Comparison of ENCODE assay signal across 23 cellular contexts in the genomic region with DNA sequence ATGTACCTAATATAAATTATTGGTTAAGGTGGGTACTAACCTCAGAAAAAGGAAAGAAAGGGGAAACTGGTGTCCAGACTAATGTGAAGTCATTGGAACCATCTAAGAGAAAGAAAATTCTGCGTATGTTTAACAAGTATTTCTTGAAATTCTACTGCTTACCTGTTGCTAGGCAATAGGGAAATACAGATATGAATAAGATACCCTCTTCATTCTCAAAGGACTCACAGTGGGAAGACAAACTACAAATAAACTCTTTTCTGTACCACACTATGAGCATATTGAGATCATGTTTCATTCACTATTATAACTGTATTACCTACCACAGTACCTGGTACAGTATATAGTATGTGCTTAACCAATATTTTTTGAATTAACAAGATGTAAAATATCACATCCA.
DNase-seq lines count a peak whose midpoint lies in the region; ATAC-seq and TF ChIP-seq lines count a peak whose summit lies in the region.
"Had no signal": no experiment of that assay in that cellular context is flagged by ENCODE, and none has a peak within 500 bp of the region (broad histone marks: within the 10 kb centered on the region; RNA-seq: fewer than 3 reads in every experiment).

No MANE protein-coding gene starts in this region.

- no peaks in the 10 kb centered on the region for H4K20me1 ChIP-seq in IMR-90 (ENCODE audit: insufficient read depth, low read length)
- H4K20me1 ChIP-seq: BLaER1 treated with 17β-estradiol and CSF1 and Interleukin-3, amounts not matched to agents 10 nM and 100 nM had no signal

- no peak for TF ChIP-seq CTCF in IMR-90 (conservative IDR thresholded peaks at IDR 0.05; ENCODE audit: low read depth, low read length)
- TF ChIP-seq CTCF in epithelial cell of esophagus (IDR thresholded peaks at IDR 0.05; ENCODE audit: insufficient read depth, low read depth, low read length, missing control alignments), result no peak
- no peak for TF ChIP-seq CTCF in Peyer's patch (IDR thresholded peaks at IDR 0.05)

- TF ChIP-seq POLR2A in IMR-90 (IDR thresholded peaks at IDR 0.05; ENCODE audit: low read depth, low read length), result no peak
- no peak for TF ChIP-seq POLR2A in Peyer's patch (IDR thresholded peaks at IDR 0.05)

- POLR2A ChIA-PET in IMR-90 (lab: Charles Lee; ENCODE audit: unreplicated experiment), result no interaction called here

- no peak overlapping the region for H3K4me2 ChIP-seq in IMR-90 (ENCODE audit: low read depth, low read length)

- no peak overlapping the region for H3K4ac ChIP-seq in IMR-90 (ENCODE audit: low read depth, low read length)

- H2AFZ ChIP-seq in IMR-90 (replicated peaks; ENCODE audit: low read length, poor library complexity), result no peak overlapping the region

- no peak overlapping the region for H4K5ac ChIP-seq in IMR-90 (ENCODE audit: low read depth, low read length)

- H4K8ac ChIP-seq in IMR-90 (ENCODE audit: low read depth in 2 of 2, low read length in 2 of 2), result no peak overlapping the region

- no peak overlapping the region for H3K18ac ChIP-seq in IMR-90 (ENCODE audit: low read depth, low read length)

- no peak overlapping the region for H3K14ac ChIP-seq in IMR-90 (replicated peaks; ENCODE audit: low read depth, low read length)

- H3K4me3 ChIP-seq in IMR-90 (ENCODE audit: insufficient read depth, low read depth, low read length) (no peak overlapping the region), epithelial cell of esophagus (ENCODE audit: low read length) (no peak overlapping the region), Peyer's patch (no peak overlapping the region)
- H3K4me3 ChIP-seq: ascending aorta; BLaER1 treated with 17β-estradiol and CSF1 and Interleukin-3, amounts not matched to agents 10 nM and 100 nM; ovary; testis; vagina had no signal

- H3K36me3 ChIP-seq in IMR-90 (ENCODE audit: control insufficient read depth, insufficient read depth, low read length), result no peaks in the 10 kb centered on the region
- no peaks in the 10 kb centered on the region for H3K36me3 ChIP-seq in Peyer's patch
- H3K36me3 ChIP-seq: ascending aorta; BLaER1 treated with 17β-estradiol and CSF1 and Interleukin-3, amounts not matched to agents 10 nM and 100 nM; ovary; vagina had no signal

- ATAC-seq in HG02938 (IDR thresholded peaks at IDR 0.05; ENCODE audit: unreplicated experiment) (peak; percentile 44), IMR-90 (ENCODE audit: low read depth) (no peak), GM21360 (IDR thresholded peaks at IDR 0.05; ENCODE audit: unreplicated experiment) (no peak)
- ATAC-seq: naive thymus-derived CD8-positive, alpha-beta T cell; stimulated activated naive CD8-positive, alpha-beta T cell treated with anti-CD3 and anti-CD28 coated beads, Interleukin-15, Interleukin-2, amounts not matched to agents 100 U/mL and 50 U/mL, for 24 hours had no signal

- H3K23ac ChIP-seq in IMR-90 (ENCODE audit: low read depth, low read length), result no peak overlapping the region

- no peaks in the 10 kb centered on the region for H3K79me1 ChIP-seq in IMR-90 (ENCODE audit: low read depth in 1 of 2, low read length in 2 of 2)

- WGBS in IMR-90 (ENCODE audit: extremely low coverage in 2 of 2, insufficient read length in 1 of 2), 2 experiments, result no CpG with 5 or more reads among the region's 1 CpG

- no peaks in the 10 kb centered on the region for H3K9me1 ChIP-seq in IMR-90 (ENCODE audit: insufficient read depth, low read length)

- peak; percentile 16 for DNase-seq in IMR-90
- DNase-seq in NCI-H2196 (lab: John Stamatoyannopoulos, UW; ENCODE audit: unreplicated experiment), result peak; percentile 61
- DNase-seq in epithelial cell of esophagus (ENCODE audit: low read depth), result peak; percentile 7
- no peak for DNase-seq in Peyer's patch
- DNase-seq in iPS-NIHi7 (ENCODE audit: extremely low spot score), result no peak
- DNase-seq in EL, result no peak
- DNase-seq: activated CD4-positive, alpha-beta T cell treated with anti-CD3 and anti-CD28 coated beads for 4 hours; activated effector memory CD4-positive, alpha-beta T cell treated with anti-CD3 and anti-CD28 coated beads, Interleukin-2, amount 50 U/mL, for 16 hours; activated naive CD8-positive, alpha-beta T cell treated with anti-CD3 and anti-CD28 coated beads, Interleukin-2, amount 10 ng/mL, durations not matched to agents 7 days and 5 days; activated T-cell treated with anti-CD3 and anti-CD28 coated beads for 4 hours; COR-L47; naive thymus-derived CD8-positive, alpha-beta T cell; NCI-H345; NCI-H82; ovary; stimulated activated naive CD8-positive, alpha-beta T cell treated with anti-CD3 and anti-CD28 coated beads, Interleukin-15, Interleukin-2, amounts not matched to agents 100 U/mL and 50 U/mL, for 24 hours; testis had no signal

- CTCF ChIA-PET in IMR-90 (lab: Yijun Ruan, JAX), result interaction anchor here (1.3 kb wide), 1 partner anchor 898 kb away, joined by 3 read pairs; no protein-coding TSS in a partner anchor

- dilution Hi-C loops in IMR-90 (cut with HindIII; ENCODE audit: low sequenced_read_pairs, unreplicated experiment), result no loop called here

- TF ChIP-seq RAD21 in IMR-90 (IDR thresholded peaks at IDR 0.05; ENCODE audit: low read length), result no peak

- H2BK120ac ChIP-seq in IMR-90 (ENCODE audit: low read depth, low read length), result no peak overlapping the region

- H2AK9ac ChIP-seq in IMR-90 (replicated peaks; ENCODE audit: low read depth, low read length, poor library complexity), result no peak overlapping the region

- H2AK5ac ChIP-seq in IMR-90 (ENCODE audit: low read depth, low read length), result no peak overlapping the region

- no TSS peak for BruUV-seq in IMR-90 (replicated peaks; lab: Mats Ljungman, UMichigan)

- intact Hi-C loops in IMR-90 (cut with micrococcal nuclease), result loop anchor here (5.0 kb wide), 1 partner anchor 102 kb away; no protein-coding TSS in a partner anchor

- no peak overlapping the region for H2BK20ac ChIP-seq in IMR-90 (ENCODE audit: low read depth, low read length)

- H2BK15ac ChIP-seq in IMR-90 (ENCODE audit: low read depth, low read length), result no peak overlapping the region

- H2BK5ac ChIP-seq in IMR-90 (ENCODE audit: low read depth, low read length, poor library complexity, severe bottlenecking), result no peak overlapping the region

- no peak overlapping the region for H3K9ac ChIP-seq in IMR-90 (ENCODE audit: low read depth, low read length)
- H3K9ac ChIP-seq: BLaER1 treated with 17β-estradiol and CSF1 and Interleukin-3, amounts not matched to agents 10 nM and 100 nM had no signal

- no peak overlapping the region for H4K91ac ChIP-seq in IMR-90 (ENCODE audit: insufficient read depth, low read depth, low read length)

- no peak overlapping the region for H3K56ac ChIP-seq in IMR-90 (ENCODE audit: extremely low read depth, insufficient read depth, low read length)

- H3K27me3 ChIP-seq in IMR-90 (ENCODE audit: control insufficient read depth, insufficient read depth, low read length) (no peaks in the 10 kb centered on the region), Peyer's patch (no peaks in the 10 kb centered on the region)
- H3K27me3 ChIP-seq: ascending aorta; BLaER1 treated with 17β-estradiol and CSF1 and Interleukin-3, amounts not matched to agents 10 nM and 100 nM; testis; vagina had no signal

- H3K27ac ChIP-seq in IMR-90 (ENCODE audit: insufficient read depth, low read length) (no peak overlapping the region), Peyer's patch (no peak overlapping the region)
- H3K27ac ChIP-seq: ascending aorta; BLaER1 treated with 17β-estradiol and CSF1 and Interleukin-3, amounts not matched to agents 10 nM and 100 nM; ovary; testis; vagina; VCaP had no signal

- in situ Hi-C loops in IMR-90 (cut with MboI; ENCODE audit: low sequenced_read_pairs), result loop anchor here (10.0 kb wide), 1 partner anchor 816 kb away; no protein-coding TSS in a partner anchor

- H3K4me1 ChIP-seq in IMR-90 (ENCODE audit: control insufficient read depth, insufficient read depth, low read length) (no peaks in the 10 kb centered on the region), Peyer's patch (no peaks in the 10 kb centered on the region)
- H3K4me1 ChIP-seq: ascending aorta, testis, vagina had no signal

- H3K9me3 ChIP-seq in IMR-90 (ENCODE audit: control insufficient read depth, insufficient read depth, low read length) (no peaks in the 10 kb centered on the region), Peyer's patch (no peaks in the 10 kb centered on the region)
- H3K9me3 ChIP-seq: ascending aorta; BLaER1 treated with 17β-estradiol and CSF1 and Interleukin-3, amounts not matched to agents 10 nM and 100 nM; ovary; testis; vagina had no signal

TF ChIP-seq in IMR-90, 13 proteins besides CTCF, POLR2A, EP300 and RAD21:
- TF ChIP-seq NFE2L2 (IDR thresholded peaks at IDR 0.05; ENCODE audit: low read depth, low read length), result no peak

Comparison
In these comparisons a context has a peak if more than half of its experiments do, and no peak if none do; other contexts are left out.
1. DNase-seq: peak in IMR-90 (single experiment), NCI-H2196 (single experiment) and epithelial cell of esophagus (single experiment); none in Peyer's patch (0 of 3), iPS-NIHi7 (single experiment) and EL (single experiment).